Comparison of ENCODE assay signal across 15 cellular contexts in genomic region chr15:93168913-93169312, GRCh38.
A peak's percentile ranks its signal among the peaks of the same experiment; 100 is the strongest.
DNase-seq lines count a peak whose midpoint lies in the region; ATAC-seq and TF ChIP-seq lines count a peak whose summit lies in the region.
"Had no signal": no experiment of that assay in that cellular context is flagged by ENCODE, and none has a peak within 500 bp of the region (broad histone marks: within the 10 kb centered on the region; RNA-seq: fewer than 3 reads in every experiment).

No MANE protein-coding gene starts in this region.

- H3K36me3 ChIP-seq in left ventricle myocardium inferior: no peaks in the 10 kb centered on the region

- peaks cover 5% of the 10 kb centered on the region for H3K9me3 ChIP-seq in left ventricle myocardium inferior (replicated peaks)

- H3K27me3 Mint-ChIP-seq in stimulated activated memory B cell treated with anti-CD40 and anti-IgM and Interleukin-4, amounts not matched to agents 10 μg/mL and 1 μg/mL and 100 μg/mL, for 72 hours: peaks cover 29% of the 10 kb centered on the region

- H3K9me3 Mint-ChIP-seq in stimulated activated memory B cell treated with anti-CD40 and anti-IgM and Interleukin-4, amounts not matched to agents 10 μg/mL and 1 μg/mL and 100 μg/mL, for 72 hours: peaks cover 5% of the 10 kb centered on the region

- H3K4me3 Mint-ChIP-seq in stimulated activated memory B cell treated with anti-CD40 and anti-IgM and Interleukin-4, amounts not matched to agents 10 μg/mL and 1 μg/mL and 100 μg/mL, for 72 hours: no peak overlapping the region
- H3K4me3 Mint-ChIP-seq: GM23338 had no signal

- no peak overlapping the region for H3K27ac Mint-ChIP-seq in stimulated activated memory B cell treated with anti-CD40 and anti-IgM and Interleukin-4, amounts not matched to agents 10 μg/mL and 1 μg/mL and 100 μg/mL, for 72 hours
- H3K27ac Mint-ChIP-seq: CD4-positive, CD25-positive, alpha-beta regulatory T cell; GM23338 had no signal

- H3K27me3 ChIP-seq in left ventricle myocardium inferior (ENCODE audit: low read depth): peaks cover under 1% of the 10 kb centered on the region
- H3K27me3 ChIP-seq: BLaER1 treated with 17β-estradiol and CSF1 and Interleukin-3, amounts not matched to agents 10 nM and 100 nM had no signal

- no peak overlapping the region for H3K27ac ChIP-seq in left ventricle myocardium inferior (replicated peaks)
- H3K27ac ChIP-seq: BLaER1 treated with 17β-estradiol and CSF1 and Interleukin-3, amounts not matched to agents 10 nM and 100 nM had no signal

- intact Hi-C loops in Right ventricle myocardium superior (cut with DNase I) (no loop called here), left ventricle myocardium inferior (cut with micrococcal nuclease) (no loop called here), sciatic nerve (cut with DNase I) (no loop called here)

- H3K36me3 Mint-ChIP-seq in stimulated activated memory B cell treated with anti-CD40 and anti-IgM and Interleukin-4, amounts not matched to agents 10 μg/mL and 1 μg/mL and 100 μg/mL, for 72 hours: no peaks in the 10 kb centered on the region
- H3K36me3 Mint-ChIP-seq: CD4-positive, CD25-positive, alpha-beta regulatory T cell had no signal

- H3K4me1 Mint-ChIP-seq in stimulated activated memory B cell treated with anti-CD40 and anti-IgM and Interleukin-4, amounts not matched to agents 10 μg/mL and 1 μg/mL and 100 μg/mL, for 72 hours: no peaks in the 10 kb centered on the region
- H3K4me1 Mint-ChIP-seq: GM23338 had no signal

- H3K4me3 ChIP-seq in left ventricle myocardium inferior: no peak overlapping the region
- no peak overlapping the region for H3K4me3 ChIP-seq in choroid plexus epithelial cell (ENCODE audit: low read depth, low read length)
- H3K4me3 ChIP-seq: BLaER1 treated with 17β-estradiol and CSF1 and Interleukin-3, amounts not matched to agents 10 nM and 100 nM; GM23338 had no signal

- ATAC-seq in Right ventricle myocardium superior (ENCODE audit: poor library complexity) (peak; percentile 52), sciatic nerve (peak; percentile 87), HG03139 (IDR thresholded peaks at IDR 0.05; ENCODE audit: unreplicated experiment) (no peak)
- no peak for ATAC-seq in stimulated activated memory B cell treated with anti-CD40 and anti-IgM and Interleukin-4, amounts not matched to agents 10 μg/mL and 1 μg/mL and 100 μg/mL, for 72 hours
- ATAC-seq: GM23338, HepG2 had no signal

- DNase-seq in Right ventricle myocardium superior (no peak), left ventricle myocardium inferior (no peak), astrocyte of the hippocampus (ENCODE audit: low read depth, low spot score) (peak; percentile 85), choroid plexus epithelial cell (ENCODE audit: low read depth) (peak; percentile 25), sciatic nerve (ENCODE audit: low spot score) (no peak), occipital lobe (lab: John Stamatoyannopoulos, UW) (no peak)
- DNase-seq: ACHN; CD4-positive, CD25-positive, alpha-beta regulatory T cell; DMS53; H7 had no signal

- TF ChIP-seq CTCF in left ventricle myocardium inferior (IDR thresholded peaks at IDR 0.05; ENCODE audit: borderline replicate concordance) (no peak), choroid plexus epithelial cell (conservative IDR thresholded peaks at IDR 0.05; ENCODE audit: low read depth, low read length) (no peak)

- no peaks in the 10 kb centered on the region for H3K4me1 ChIP-seq in left ventricle myocardium inferior

Comparison
In these comparisons a context has a peak if more than half of its experiments do, and no peak if none do; other contexts are left out.
1. ATAC-seq: peak in Right ventricle myocardium superior (single experiment) and sciatic nerve (single experiment); none in HG03139 (single experiment) and stimulated activated memory B cell treated with anti-CD40 and anti-IgM and Interleukin-4, amounts not matched to agents 10 μg/mL and 1 μg/mL and 100 μg/mL, for 72 hours (single experiment).
2. DNase-seq: peak in astrocyte of the hippocampus (single experiment) and choroid plexus epithelial cell (single experiment); none in Right ventricle myocardium superior (single experiment), left ventricle myocardium inferior (single experiment), sciatic nerve (single experiment) and occipital lobe (single experiment).